ENCODE assay signal across 23 cellular contexts in genomic region chr22:17130199-17130598, GRCh38. TPM values are rescaled to one million over a fixed set of nuclear protein-coding genes. Genes with fewer than 3 reads are reported as not detected.
DNase-seq lines count a peak whose midpoint lies in the region; TF ChIP-seq lines count a peak whose summit lies in the region.
"Had no signal": no experiment of that assay in that cellular context is flagged by ENCODE, and none has a peak within 500 bp of the region (broad histone marks: within the 10 kb centered on the region; RNA-seq: fewer than 3 reads in every experiment).

No MANE protein-coding gene starts in this region.

- H3K4me3 ChIP-seq in AG10803 (ENCODE audit: low read length): no peak overlapping the region
- H3K4me3 ChIP-seq: heart right ventricle, left ventricle myocardium inferior, testis, uterus had no signal

- no peak overlapping the region for H3K4me3 Mint-ChIP-seq in neural crest cell
- H3K4me3 Mint-ChIP-seq: activated CD4-positive, alpha-beta T cell treated with anti-CD3 and anti-CD28 coated beads, Interleukin-2, amount 10 ng/mL, durations not matched to agents 24 days and 14 days; dendritic cell treated with granulocyte-macrophage colony-stimulating factor and Interleukin-4, amounts not matched to agents 40 ng/mL and 50 ng/mL, for 4 days; nephron progenitor cell had no signal

- DNase-seq in AG10803 (ENCODE audit: low read depth) (peak; percentile 33), HCEC 1CT (peak; percentile 47), SK-MEL-5 (ENCODE audit: low read depth, low spot score) (peak; percentile 58), neural crest cell (ENCODE audit: low read depth, low spot score) (no peak), NCI-H187 treated with DMSO at 0.1 percent for 48 hours (lab: John Stamatoyannopoulos, UW) (no peak), erythroblast (lab: John Stamatoyannopoulos, UW) (no peak)
- DNase-seq in stimulated activated naive CD4-positive, alpha-beta T cell treated with Interleukin-2 at 50 U/mL for 16 hours (lab: John Stamatoyannopoulos, UW): no peak
- no peak for DNase-seq in activated CD4-positive, alpha-beta T cell treated with anti-CD3 and anti-CD28 coated beads, Interleukin-2, amount 50 U/mL, for 48 hours
- DNase-seq: activated CD4-positive, alpha-beta T cell treated with anti-CD3 and anti-CD28 coated beads, Interleukin-2, amount 10 ng/mL, durations not matched to agents 24 days and 14 days; activated CD8-positive, alpha-beta memory T cell treated with anti-CD3 and anti-CD28 coated beads, Interleukin-2, amount 50 U/mL, for 48 hours; GF-D8; heart right ventricle; left ventricle myocardium inferior; NCI-H1092; NCI-H2081; NCI-H446 treated with DMSO at 0.1 percent for 48 hours; nephron progenitor cell; PC-3; SIG-M5; testis; uterus had no signal

- H3K9me3 Mint-ChIP-seq in neural crest cell: no peaks in the 10 kb centered on the region
- H3K9me3 Mint-ChIP-seq: activated CD4-positive, alpha-beta T cell treated with anti-CD3 and anti-CD28 coated beads, Interleukin-2, amount 10 ng/mL, durations not matched to agents 24 days and 14 days; dendritic cell treated with granulocyte-macrophage colony-stimulating factor and Interleukin-4, amounts not matched to agents 40 ng/mL and 50 ng/mL, for 4 days; nephron progenitor cell had no signal

- H3K36me3 Mint-ChIP-seq in neural crest cell (ENCODE audit: low read depth): peaks cover 6% of the 10 kb centered on the region

- in situ Hi-C loops in SK-MEL-5 (cut with HindIII; ENCODE audit: low pct_unique_long_range_greater_than_20kb, low sequenced_read_pairs): no loop called here

- peaks cover 7% of the 10 kb centered on the region for H3K4me1 Mint-ChIP-seq in neural crest cell
- H3K4me1 Mint-ChIP-seq: activated CD4-positive, alpha-beta T cell treated with anti-CD3 and anti-CD28 coated beads, Interleukin-2, amount 10 ng/mL, durations not matched to agents 24 days and 14 days; nephron progenitor cell had no signal

- no peak for TF ChIP-seq CTCF in AG10803 (conservative IDR thresholded peaks at IDR 0.05; ENCODE audit: low read length)
- TF ChIP-seq CTCF in neural crest cell (conservative IDR thresholded peaks at IDR 0.05): no peak

- H3K27ac Mint-ChIP-seq in neural crest cell (ENCODE audit: unreplicated experiment): peak overlapping the region; percentile 5
- H3K27ac Mint-ChIP-seq: activated CD4-positive, alpha-beta T cell treated with anti-CD3 and anti-CD28 coated beads, Interleukin-2, amount 10 ng/mL, durations not matched to agents 24 days and 14 days; dendritic cell treated with granulocyte-macrophage colony-stimulating factor and Interleukin-4, amounts not matched to agents 40 ng/mL and 50 ng/mL, for 4 days; nephron progenitor cell had no signal

- no peaks in the 10 kb centered on the region for H3K27me3 Mint-ChIP-seq in neural crest cell (ENCODE audit: low read depth)
- H3K27me3 Mint-ChIP-seq: dendritic cell treated with granulocyte-macrophage colony-stimulating factor and Interleukin-4, amounts not matched to agents 40 ng/mL and 50 ng/mL, for 4 days had no signal

- no peak for TF ChIP-seq POLR2A in erythroblast (IDR thresholded peaks at IDR 0.05; ENCODE audit: low read length)

RNA-seq across cellular contexts. Expression of gene TMEM121B, which starts 9.0 kb away (rescaled TPM):
- 0.53 and 0.77 TPM in 2 replicates for total RNA-seq in SK-MEL-5 (2014; rRNA removed; shearing (Covaris generic))
- 0.82 and 1.3 TPM in 2 replicates for polyA plus RNA-seq in SK-MEL-5 (2015; cell fraction: cytosol; rRNA removed)
- polyA plus RNA-seq in SK-MEL-5 (2015; cell fraction: nucleus; rRNA removed): 1.1 and 1.7 TPM in 2 replicates
- total RNA-seq in neural crest cell: 12.2 and 12.6 TPM in 2 replicates
- total RNA-seq: bronchial epithelial cell had no signal

RNA-seq across cellular contexts. Expression of gene HDHD5, which starts 28.9 kb away (rescaled TPM):
- total RNA-seq in SK-MEL-5 (2014; rRNA removed; shearing (Covaris generic)): 89.6 and 91.7 TPM in 2 replicates
- polyA plus RNA-seq in SK-MEL-5 (2015; cell fraction: cytosol; rRNA removed): 99.4 and 99.9 TPM in 2 replicates
- 63.4 and 72.5 TPM in 2 replicates for polyA plus RNA-seq in SK-MEL-5 (2015; cell fraction: nucleus; rRNA removed)
- 48.2 and 50.8 TPM in 2 replicates for total RNA-seq in neural crest cell

RNA-seq across cellular contexts. Expression of gene IL17RA, which starts 45.4 kb away (rescaled TPM):
- 8.4 and 10.6 TPM in 2 replicates for total RNA-seq in SK-MEL-5 (2014; rRNA removed; shearing (Covaris generic))
- polyA plus RNA-seq in SK-MEL-5 (2015; cell fraction: cytosol; rRNA removed): 12.9 and 15.1 TPM in 2 replicates
- polyA plus RNA-seq in SK-MEL-5 (2015; cell fraction: nucleus; rRNA removed): 10.7 and 12.7 TPM in 2 replicates
- 7.1 and 8.0 TPM in 2 replicates for total RNA-seq in neural crest cell

Comparison
In these comparisons a context has a peak if more than half of its experiments do, and no peak if none do; other contexts are left out.
1. DNase-seq: peak in AG10803 (single experiment), HCEC 1CT (single experiment) and SK-MEL-5 (single experiment); none in neural crest cell (single experiment), NCI-H187 treated with DMSO at 0.1 percent for 48 hours (single experiment), stimulated activated naive CD4-positive, alpha-beta T cell treated with Interleukin-2 at 50 U/mL for 16 hours (single experiment), erythroblast (0 of 2) and activated CD4-positive, alpha-beta T cell treated with anti-CD3 and anti-CD28 coated beads, Interleukin-2, amount 50 U/mL, for 48 hours (0 of 2).